8 cellular contexts compared by ENCODE assay signal in the genomic region with DNA sequence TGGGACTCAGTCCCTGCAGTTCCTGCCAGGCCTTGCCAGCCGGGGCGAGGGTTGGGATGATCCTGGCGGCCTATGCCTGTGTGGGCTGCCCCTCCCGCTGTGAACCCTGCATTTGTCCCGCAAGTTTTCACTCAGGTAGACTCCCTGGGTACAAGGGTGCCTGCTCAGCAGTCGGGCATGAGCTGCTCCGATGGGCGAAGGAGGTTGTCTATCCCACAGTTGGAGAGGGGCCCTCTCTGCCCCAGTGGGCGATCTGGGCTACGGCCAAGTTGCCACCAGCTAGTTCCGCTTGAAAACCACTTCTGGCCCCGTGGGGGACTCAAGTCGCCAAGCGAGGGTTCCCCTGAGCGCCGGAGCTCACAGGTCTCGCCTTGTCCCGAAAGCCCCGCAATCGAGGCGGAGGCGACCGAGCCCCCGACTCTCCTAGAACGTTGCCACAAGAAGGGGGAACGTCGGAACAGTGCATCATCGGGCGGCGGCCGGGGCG. TPM values are rescaled to one million over a fixed set of nuclear protein-coding genes. Genes with fewer than 3 reads are reported as not detected.
DNase-seq lines count a peak whose midpoint lies in the region; ATAC-seq, FAIRE-seq and TF ChIP-seq lines count a peak whose summit lies in the region.

No MANE protein-coding gene starts in this region.

- peak overlapping the region; percentile 89 for H3K4me3 Mint-ChIP-seq in activated CD4-positive, alpha-beta T cell treated with anti-CD3 and anti-CD28 coated beads, Interleukin-2, amount 10 ng/mL, durations not matched to agents 24 days and 14 days
- peak overlapping the region; percentile 95 for H3K4me3 Mint-ChIP-seq in activated T-helper 2 cell treated with anti-CD3 and anti-CD28 coated beads, Interferon-gamma antibody, Interleukin-2, Interleukin-4, amounts not matched to agents 10 μg/mL and 5 μg/mL and 100 μg/mL, durations not matched to agents 14 hours and 24 hours and 36 hours (ENCODE audit: low read depth)

- no peak for DNase-seq in activated CD4-positive, alpha-beta T cell treated with anti-CD3 and anti-CD28 coated beads, Interleukin-2, amount 10 ng/mL, durations not matched to agents 24 days and 14 days
- no peak for DNase-seq in activated CD4-positive, alpha-beta T cell treated with anti-CD3 and anti-CD28 coated beads for 4 hours
- no peak for DNase-seq in activated T-helper 2 cell treated with anti-CD3 and anti-CD28 coated beads, Interferon-gamma antibody, Interleukin-2, Interleukin-4, amounts not matched to agents 10 μg/mL and 5 μg/mL and 100 μg/mL, durations not matched to agents 14 hours and 24 hours and 36 hours (ENCODE audit: low spot score)
- DNase-seq in hepatocyte (ENCODE audit: low spot score) (no peak), GM12891 (ENCODE audit: insufficient read length, low spot score) (no peak), D341Med (ENCODE audit: low spot score) (no peak)

- intact Hi-C loops in activated CD4-positive, alpha-beta T cell treated with anti-CD3 and anti-CD28 coated beads, Interleukin-2, amount 10 ng/mL, durations not matched to agents 24 days and 14 days (cut with micrococcal nuclease): loop anchor here (1.0 kb wide), 1 partner anchor 15 kb away; the partner anchor contains the start of gene USP5
- intact Hi-C loops in activated T-helper 2 cell treated with anti-CD3 and anti-CD28 coated beads, Interferon-gamma antibody, Interleukin-2, Interleukin-4, amounts not matched to agents 10 μg/mL and 5 μg/mL and 100 μg/mL, durations not matched to agents 14 hours and 24 hours and 36 hours (cut with micrococcal nuclease): loop anchor here (1.0 kb wide), 1 partner anchor 15 kb away; the partner anchor contains the start of gene USP5

- no peaks in the 10 kb centered on the region for H3K27me3 ChIP-seq in hepatocyte
- no peaks in the 10 kb centered on the region for H3K27me3 ChIP-seq in skeletal muscle tissue (ENCODE audit: control insufficient read depth in 3 of 3, insufficient read depth in 3 of 3, low read length in 3 of 3)

- H3K36me3 Mint-ChIP-seq in activated CD4-positive, alpha-beta T cell treated with anti-CD3 and anti-CD28 coated beads, Interleukin-2, amount 10 ng/mL, durations not matched to agents 24 days and 14 days (ENCODE audit: low read depth): peaks cover 75% of the 10 kb centered on the region
- H3K36me3 Mint-ChIP-seq in activated T-helper 2 cell treated with anti-CD3 and anti-CD28 coated beads, Interferon-gamma antibody, Interleukin-2, Interleukin-4, amounts not matched to agents 10 μg/mL and 5 μg/mL and 100 μg/mL, durations not matched to agents 14 hours and 24 hours and 36 hours (ENCODE audit: low read depth): peaks cover 81% of the 10 kb centered on the region

- peak overlapping the region; percentile 72 for H3K27ac ChIP-seq in hepatocyte
- peak overlapping the region; percentile 98 for H3K27ac ChIP-seq in skeletal muscle tissue (ENCODE audit: low read depth, low read length)

- H3K36me3 ChIP-seq in hepatocyte (replicated peaks; ENCODE audit: insufficient read depth, low read depth) (no peaks in the 10 kb centered on the region), skeletal muscle tissue (ENCODE audit: control insufficient read depth in 3 of 3, insufficient read depth in 3 of 3, low read length in 3 of 3) (peaks cover 49 to 67% (median 57%) of the 10 kb centered on the region in 3 donors)

- TF ChIP-seq CTCF in hepatocyte (IDR thresholded peaks at IDR 0.05; ENCODE audit: poor library complexity): no peak

- H3K9me3 Mint-ChIP-seq in activated CD4-positive, alpha-beta T cell treated with anti-CD3 and anti-CD28 coated beads, Interleukin-2, amount 10 ng/mL, durations not matched to agents 24 days and 14 days: no peaks in the 10 kb centered on the region
- no peaks in the 10 kb centered on the region for H3K9me3 Mint-ChIP-seq in activated T-helper 2 cell treated with anti-CD3 and anti-CD28 coated beads, Interferon-gamma antibody, Interleukin-2, Interleukin-4, amounts not matched to agents 10 μg/mL and 5 μg/mL and 100 μg/mL, durations not matched to agents 14 hours and 24 hours and 36 hours

- H2AFZ ChIP-seq in hepatocyte: peak overlapping the region; percentile 37

- H3K79me2 ChIP-seq in hepatocyte: peaks cover 31% of the 10 kb centered on the region

- 13% methylated on average over 29 of the region's 32 CpGs for WGBS in hepatocyte (ENCODE audit: low lambda C conversion rate, missing lambda C conversion rate)

- TF ChIP-seq POLR2A in GM12891 (IDR thresholded peaks at IDR 0.05; ENCODE audit: low read depth, low read length): no peak

- H3K27me3 Mint-ChIP-seq in activated CD4-positive, alpha-beta T cell treated with anti-CD3 and anti-CD28 coated beads, Interleukin-2, amount 10 ng/mL, durations not matched to agents 24 days and 14 days: no peaks in the 10 kb centered on the region
- no peaks in the 10 kb centered on the region for H3K27me3 Mint-ChIP-seq in activated T-helper 2 cell treated with anti-CD3 and anti-CD28 coated beads, Interferon-gamma antibody, Interleukin-2, Interleukin-4, amounts not matched to agents 10 μg/mL and 5 μg/mL and 100 μg/mL, durations not matched to agents 14 hours and 24 hours and 36 hours (ENCODE audit: low read depth)

- peaks cover 21% of the 10 kb centered on the region for H3K4me1 ChIP-seq in hepatocyte (ENCODE audit: insufficient read depth)
- peaks cover 42 to 53% (median 48%) of the 10 kb centered on the region in 3 donors for H3K4me1 ChIP-seq in skeletal muscle tissue (ENCODE audit: control insufficient read depth in 3 of 3, insufficient read depth in 3 of 3, low read length in 3 of 3)

- H3K4me3 ChIP-seq in hepatocyte: no peak overlapping the region
- H3K4me3 ChIP-seq in skeletal muscle tissue (ENCODE audit: low read length in 3 of 3): peak overlapping the region; percentile 78 to 82 (median 79)

- H3K4me2 ChIP-seq in hepatocyte: peak overlapping the region; percentile 84

- FAIRE-seq in GM12891 (lab: Jason Lieb, UNC): no peak

- H3K4me1 Mint-ChIP-seq in activated CD4-positive, alpha-beta T cell treated with anti-CD3 and anti-CD28 coated beads, Interleukin-2, amount 10 ng/mL, durations not matched to agents 24 days and 14 days: peaks cover 46% of the 10 kb centered on the region
- H3K4me1 Mint-ChIP-seq in activated T-helper 2 cell treated with anti-CD3 and anti-CD28 coated beads, Interferon-gamma antibody, Interleukin-2, Interleukin-4, amounts not matched to agents 10 μg/mL and 5 μg/mL and 100 μg/mL, durations not matched to agents 14 hours and 24 hours and 36 hours (ENCODE audit: low read depth): peaks cover 41% of the 10 kb centered on the region

- H3K9ac ChIP-seq in skeletal muscle tissue (ENCODE audit: low read depth in 1 of 3, low read length in 3 of 3): peak overlapping the region; percentile 88 to 91 (median 91)

- no peaks in the 10 kb centered on the region for H3K9me3 ChIP-seq in hepatocyte (ENCODE audit: low read depth)
- no peaks in the 10 kb centered on the region for H3K9me3 ChIP-seq in skeletal muscle tissue (ENCODE audit: control insufficient read depth in 3 of 3, low read length in 3 of 3)

- ATAC-seq in HG03095 (IDR thresholded peaks at IDR 0.05; ENCODE audit: unreplicated experiment): peak; percentile 7

- peak overlapping the region; percentile 99 for H3K27ac Mint-ChIP-seq in activated CD4-positive, alpha-beta T cell treated with anti-CD3 and anti-CD28 coated beads, Interleukin-2, amount 10 ng/mL, durations not matched to agents 24 days and 14 days
- H3K27ac Mint-ChIP-seq in activated T-helper 2 cell treated with anti-CD3 and anti-CD28 coated beads, Interferon-gamma antibody, Interleukin-2, Interleukin-4, amounts not matched to agents 10 μg/mL and 5 μg/mL and 100 μg/mL, durations not matched to agents 14 hours and 24 hours and 36 hours: peak overlapping the region; percentile 97

- no peaks in the 10 kb centered on the region for H3K9me2 ChIP-seq in hepatocyte (replicated peaks; ENCODE audit: insufficient read depth)

- peaks cover 21% of the 10 kb centered on the region for H4K20me1 ChIP-seq in hepatocyte (ENCODE audit: insufficient read depth, poor library complexity, severe bottlenecking)

RNA-seq across cellular contexts. Expression of gene TPI1, which starts 0.4 kb away (rescaled TPM):
- 1,614 and 1,630 TPM in 2 replicates for total RNA-seq in activated CD4-positive, alpha-beta T cell treated with anti-CD3 and anti-CD28 coated beads, Interleukin-2, amount 10 ng/mL, durations not matched to agents 24 days and 14 days
- total RNA-seq in activated T-helper 2 cell treated with anti-CD3 and anti-CD28 coated beads, Interferon-gamma antibody, Interleukin-2, Interleukin-4, amounts not matched to agents 10 μg/mL and 5 μg/mL and 100 μg/mL, durations not matched to agents 14 hours and 24 hours and 36 hours: 1,708 and 1,711 TPM in 2 replicates
- 571 and 614 TPM in 2 replicates for total RNA-seq in hepatocyte
- 891 and 918 TPM in 2 replicates for polyA plus RNA-seq in hepatocyte
- 1,878 TPM for total RNA-seq in skeletal muscle tissue
- 1,232 TPM for polyA plus RNA-seq in GM12891 (2012; ENCODE audit: low read depth, missing spikeins)

RNA-seq across cellular contexts. Expression of gene SPSB2, which starts 6.1 kb away (rescaled TPM):
- 3.4 TPM in 2 replicates for total RNA-seq in activated CD4-positive, alpha-beta T cell treated with anti-CD3 and anti-CD28 coated beads, Interleukin-2, amount 10 ng/mL, durations not matched to agents 24 days and 14 days
- 3.7 and 4.1 TPM in 2 replicates for total RNA-seq in activated T-helper 2 cell treated with anti-CD3 and anti-CD28 coated beads, Interferon-gamma antibody, Interleukin-2, Interleukin-4, amounts not matched to agents 10 μg/mL and 5 μg/mL and 100 μg/mL, durations not matched to agents 14 hours and 24 hours and 36 hours
- 10.8 and 14.1 TPM in 2 replicates for total RNA-seq in hepatocyte
- polyA plus RNA-seq in hepatocyte: 11.0 and 13.8 TPM in 2 replicates
- 3.1 TPM for total RNA-seq in skeletal muscle tissue
- 3.4 TPM for polyA plus RNA-seq in GM12891 (2012; ENCODE audit: low read depth, missing spikeins)

RNA-seq across cellular contexts. Expression of gene USP5, which starts 15.0 kb away (rescaled TPM):
- 121 TPM in 2 replicates for total RNA-seq in activated CD4-positive, alpha-beta T cell treated with anti-CD3 and anti-CD28 coated beads, Interleukin-2, amount 10 ng/mL, durations not matched to agents 24 days and 14 days
- total RNA-seq in activated T-helper 2 cell treated with anti-CD3 and anti-CD28 coated beads, Interferon-gamma antibody, Interleukin-2, Interleukin-4, amounts not matched to agents 10 μg/mL and 5 μg/mL and 100 μg/mL, durations not matched to agents 14 hours and 24 hours and 36 hours: 133 and 134 TPM in 2 replicates
- 60.5 and 61.6 TPM in 2 replicates for total RNA-seq in hepatocyte
- polyA plus RNA-seq in hepatocyte: 73.7 and 78.9 TPM in 2 replicates
- total RNA-seq in skeletal muscle tissue: 61.6 TPM
- 53.3 TPM for polyA plus RNA-seq in GM12891 (2012; ENCODE audit: low read depth, missing spikeins)

RNA-seq across cellular contexts. Expression of gene CDCA3, which starts 15.9 kb away (rescaled TPM):
- total RNA-seq in activated CD4-positive, alpha-beta T cell treated with anti-CD3 and anti-CD28 coated beads, Interleukin-2, amount 10 ng/mL, durations not matched to agents 24 days and 14 days: 32.6 and 33.7 TPM in 2 replicates
- 41.6 and 42.1 TPM in 2 replicates for total RNA-seq in activated T-helper 2 cell treated with anti-CD3 and anti-CD28 coated beads, Interferon-gamma antibody, Interleukin-2, Interleukin-4, amounts not matched to agents 10 μg/mL and 5 μg/mL and 100 μg/mL, durations not matched to agents 14 hours and 24 hours and 36 hours
- 7.5 and 8.5 TPM in 2 replicates for total RNA-seq in hepatocyte
- polyA plus RNA-seq in hepatocyte: 18.2 and 20.6 TPM in 2 replicates
- total RNA-seq in skeletal muscle tissue: 3.1 TPM
- polyA plus RNA-seq in GM12891 (2012; ENCODE audit: low read depth, missing spikeins): 45.0 TPM

RNA-seq across cellular contexts. Expression of gene GNB3, which starts 26.2 kb away (rescaled TPM):
- 1.6 and 1.7 TPM in 2 replicates for total RNA-seq in activated CD4-positive, alpha-beta T cell treated with anti-CD3 and anti-CD28 coated beads, Interleukin-2, amount 10 ng/mL, durations not matched to agents 24 days and 14 days
- total RNA-seq in activated T-helper 2 cell treated with anti-CD3 and anti-CD28 coated beads, Interferon-gamma antibody, Interleukin-2, Interleukin-4, amounts not matched to agents 10 μg/mL and 5 μg/mL and 100 μg/mL, durations not matched to agents 14 hours and 24 hours and 36 hours: 1.2 and 1.3 TPM in 2 replicates
- total RNA-seq in hepatocyte (1.6 and 2.6 TPM in 2 replicates), skeletal muscle tissue (3.7 TPM)
- 10.2 and 19.1 TPM in 2 replicates for polyA plus RNA-seq in hepatocyte
- polyA plus RNA-seq in GM12891 (2012; ENCODE audit: low read depth, missing spikeins): 1.3 TPM
